In the genomic region with DNA sequence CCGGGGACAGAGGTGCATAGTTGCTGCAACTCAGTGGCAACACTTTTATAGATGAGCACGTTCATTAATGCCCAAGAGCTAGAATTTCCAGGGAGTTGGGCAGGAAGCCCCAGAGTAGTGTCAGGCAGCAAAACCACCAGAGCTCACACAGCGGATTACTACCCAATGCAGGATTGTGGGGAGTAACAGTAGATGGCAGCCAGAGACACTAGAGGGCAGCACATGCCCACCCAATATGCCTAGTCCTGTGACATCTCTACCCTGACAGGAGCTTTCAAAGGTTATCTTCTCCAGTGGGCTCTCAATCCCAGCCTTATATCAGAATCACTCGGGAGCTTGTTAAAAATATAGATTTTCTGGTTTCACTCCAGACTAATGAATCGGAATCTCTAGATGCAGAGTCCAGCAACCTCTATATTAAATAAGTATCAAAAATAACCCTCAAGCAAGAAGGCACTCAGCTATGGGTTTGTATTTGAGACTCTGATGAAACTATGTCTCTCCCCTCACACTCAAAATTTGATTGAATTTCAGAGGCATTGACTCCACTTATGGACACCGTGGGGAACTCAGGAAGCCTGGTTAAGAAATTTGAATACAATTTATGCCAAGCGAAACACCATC, we compare ENCODE assay signal across 9 cellular contexts. TPM values are rescaled to one million over a fixed set of nuclear protein-coding genes. Genes with fewer than 3 reads are reported as not detected.
DNase-seq lines count a peak whose midpoint lies in the region; ATAC-seq and TF ChIP-seq lines count a peak whose summit lies in the region.
"Had no signal": no experiment of that assay in that cellular context is flagged by ENCODE, and none has a peak within 500 bp of the region (broad histone marks: within the 10 kb centered on the region; RNA-seq: fewer than 3 reads in every experiment).

No MANE protein-coding gene starts in this region.

- H3K4me1 ChIP-seq in neutrophil (ENCODE audit: control insufficient read depth in 1 of 2, insufficient read depth in 1 of 2, low read depth in 1 of 2, low read length in 1 of 2), result no peaks in the 10 kb centered on the region

- H3K4me3 ChIP-seq in neutrophil (ENCODE audit: low read depth in 1 of 2, low read length in 1 of 2), result no peak overlapping the region

- intact Hi-C loops in Calu3 (cut with micrococcal nuclease; ENCODE audit: unreplicated experiment), result loop anchor here (1.0 to 5.0 kb wide), 2 partner anchors 86 to 578 kb away; no protein-coding TSS in a partner anchor
- intact Hi-C loops in activated T-helper 1 cell treated with anti-CD3 and anti-CD28 coated beads, Interleukin-12 subunit alpha, Interleukin-12 subunit beta, Interleukin-2, Interleukin-4 antibody, amounts not matched to agents 30 ng/mL and 10 ng/mL and 1 ng/mL, durations not matched to agents 14 hours and 24 hours and 36 hours (cut with micrococcal nuclease), result loop anchor here (1.0 to 2.0 kb wide), 9 partner anchors 30 to 578 kb away; a partner anchor contains a TSS

- H3K9me3 Mint-ChIP-seq in Calu3 (ENCODE audit: low read depth, unreplicated experiment), result no peaks in the 10 kb centered on the region
- H3K9me3 Mint-ChIP-seq in activated T-helper 1 cell treated with anti-CD3 and anti-CD28 coated beads, Interleukin-12 subunit alpha, Interleukin-12 subunit beta, Interleukin-2, Interleukin-4 antibody, amounts not matched to agents 30 ng/mL and 10 ng/mL and 1 ng/mL, durations not matched to agents 14 hours and 24 hours and 36 hours, result no peaks in the 10 kb centered on the region
- H3K9me3 Mint-ChIP-seq: activated naive CD4-positive, alpha-beta T cell treated with anti-CD3 and anti-CD28 coated beads, Interleukin-2, amount 50 U/mL, for 24 hours had no signal

- POLR2A ChIA-PET in RWPE1 (lab: Yijun Ruan, JAX; ENCODE audit: low non-redundant PET), result interaction anchor here (0.6 to 1.1 kb wide), 2 partner anchors 147 to 216 kb away, joined by 3 read pairs; a partner anchor contains a TSS

- DNase-seq in Calu3 (peak; percentile 71), RWPE1 (ENCODE audit: low spot score) (peak; percentile 82), fibroblast of the conjunctiva (ENCODE audit: low read depth) (peak; percentile 53), substantia nigra (lab: John Stamatoyannopoulos, UW) (peak in 47 of 49 donors; percentile 2 to 88 (median 67))
- peak; percentile 71 for DNase-seq in activated T-helper 1 cell treated with anti-CD3 and anti-CD28 coated beads, Interleukin-12 subunit alpha, Interleukin-12 subunit beta, Interleukin-2, Interleukin-4 antibody, amounts not matched to agents 30 ng/mL and 10 ng/mL and 1 ng/mL, durations not matched to agents 14 hours and 24 hours and 36 hours (ENCODE audit: low spot score)

- H3K4me1 Mint-ChIP-seq in Calu3 (ENCODE audit: low read depth, unreplicated experiment), result no peaks in the 10 kb centered on the region
- H3K4me1 Mint-ChIP-seq in activated T-helper 1 cell treated with anti-CD3 and anti-CD28 coated beads, Interleukin-12 subunit alpha, Interleukin-12 subunit beta, Interleukin-2, Interleukin-4 antibody, amounts not matched to agents 30 ng/mL and 10 ng/mL and 1 ng/mL, durations not matched to agents 14 hours and 24 hours and 36 hours (ENCODE audit: low read depth), result no peaks in the 10 kb centered on the region
- H3K4me1 Mint-ChIP-seq: activated naive CD4-positive, alpha-beta T cell treated with anti-CD3 and anti-CD28 coated beads, Interleukin-2, amount 50 U/mL, for 24 hours had no signal

- peaks cover 52% of the 10 kb centered on the region for H3K27me3 Mint-ChIP-seq in Calu3 (ENCODE audit: unreplicated experiment)
- peaks cover 24% of the 10 kb centered on the region for H3K27me3 Mint-ChIP-seq in activated T-helper 1 cell treated with anti-CD3 and anti-CD28 coated beads, Interleukin-12 subunit alpha, Interleukin-12 subunit beta, Interleukin-2, Interleukin-4 antibody, amounts not matched to agents 30 ng/mL and 10 ng/mL and 1 ng/mL, durations not matched to agents 14 hours and 24 hours and 36 hours (ENCODE audit: insufficient read depth)

- peak; percentile 78 for ATAC-seq in GM21529 (IDR thresholded peaks at IDR 0.05; ENCODE audit: unreplicated experiment)

- no peak overlapping the region for H3K4me3 Mint-ChIP-seq in Calu3 (ENCODE audit: low read depth, unreplicated experiment)
- H3K4me3 Mint-ChIP-seq in activated T-helper 1 cell treated with anti-CD3 and anti-CD28 coated beads, Interleukin-12 subunit alpha, Interleukin-12 subunit beta, Interleukin-2, Interleukin-4 antibody, amounts not matched to agents 30 ng/mL and 10 ng/mL and 1 ng/mL, durations not matched to agents 14 hours and 24 hours and 36 hours, result no peak overlapping the region
- H3K4me3 Mint-ChIP-seq: activated naive CD4-positive, alpha-beta T cell treated with anti-CD3 and anti-CD28 coated beads, Interleukin-2, amount 50 U/mL, for 24 hours had no signal

- CTCF ChIA-PET in Calu3 (lab: Charles Lee), result interaction anchor here (0.6 to 2.3 kb wide), 12 partner anchors 14 to 216 kb away, joined by 3 to 27 read pairs (median 8); a partner anchor contains a TSS
- CTCF ChIA-PET in RWPE1 (lab: Yijun Ruan, JAX), result interaction anchor here (0.5 to 3.4 kb wide), 42 partner anchors 10 to 656 kb away, joined by 3 to 37 read pairs (median 4); a partner anchor contains a TSS

- BruUV-seq in Calu3 (replicated peaks; lab: Mats Ljungman, UMichigan), result no TSS peak

- H3K27ac ChIP-seq in RWPE1, result no peak overlapping the region
- no peak overlapping the region for H3K27ac ChIP-seq in neutrophil
- no peak overlapping the region for H3K27ac ChIP-seq in substantia nigra (ENCODE audit: low read depth, low read length, poor library complexity, severe bottlenecking)

- TF ChIP-seq CTCF in Calu3 (IDR thresholded peaks at IDR 0.05; ENCODE audit: unreplicated experiment) (peak; percentile 57), LNCAP (IDR thresholded peaks at IDR 0.05) (peak; percentile 83), RWPE1 (conservative IDR thresholded peaks at IDR 0.05; ENCODE audit: low read depth) (peak; percentile 98), neutrophil (IDR thresholded peaks at IDR 0.05) (peak; percentile 85)

- H3K27ac Mint-ChIP-seq in Calu3 (ENCODE audit: unreplicated experiment), result no peak overlapping the region
- no peak overlapping the region for H3K27ac Mint-ChIP-seq in activated T-helper 1 cell treated with anti-CD3 and anti-CD28 coated beads, Interleukin-12 subunit alpha, Interleukin-12 subunit beta, Interleukin-2, Interleukin-4 antibody, amounts not matched to agents 30 ng/mL and 10 ng/mL and 1 ng/mL, durations not matched to agents 14 hours and 24 hours and 36 hours
- H3K27ac Mint-ChIP-seq: activated naive CD4-positive, alpha-beta T cell treated with anti-CD3 and anti-CD28 coated beads, Interleukin-2, amount 50 U/mL, for 24 hours had no signal

- H3K27me3 ChIP-seq in neutrophil, result peaks cover 55% of the 10 kb centered on the region

- H3K36me3 ChIP-seq in neutrophil, result no peaks in the 10 kb centered on the region

- H3K9me3 ChIP-seq in neutrophil, result no peaks in the 10 kb centered on the region

- H3K36me3 Mint-ChIP-seq in Calu3 (ENCODE audit: insufficient read depth, unreplicated experiment), result no peaks in the 10 kb centered on the region
- no peaks in the 10 kb centered on the region for H3K36me3 Mint-ChIP-seq in activated T-helper 1 cell treated with anti-CD3 and anti-CD28 coated beads, Interleukin-12 subunit alpha, Interleukin-12 subunit beta, Interleukin-2, Interleukin-4 antibody, amounts not matched to agents 30 ng/mL and 10 ng/mL and 1 ng/mL, durations not matched to agents 14 hours and 24 hours and 36 hours (ENCODE audit: low read depth)
- H3K36me3 Mint-ChIP-seq: activated naive CD4-positive, alpha-beta T cell treated with anti-CD3 and anti-CD28 coated beads, Interleukin-2, amount 50 U/mL, for 24 hours had no signal

RNA-seq across cellular contexts. Expression of a gene that starts 58.4 kb away (rescaled TPM):
- total RNA-seq in Calu3 (2022), result not detected in 2 replicates
- total RNA-seq in activated T-helper 1 cell treated with anti-CD3 and anti-CD28 coated beads, Interleukin-12 subunit alpha, Interleukin-12 subunit beta, Interleukin-2, Interleukin-4 antibody, amounts not matched to agents 30 ng/mL and 10 ng/mL and 1 ng/mL, durations not matched to agents 14 hours and 24 hours and 36 hours, result 0.08 and 0.12 TPM in 2 replicates
